31 cellular contexts compared by ENCODE assay signal in genomic region chr19:35978832-35979365, GRCh38. TPM values are rescaled to one million over a fixed set of nuclear protein-coding genes. Genes with fewer than 3 reads are reported as not detected.
"Had no signal": no experiment of that assay in that cellular context is flagged by ENCODE, and none has a peak within 500 bp of the region (broad histone marks: within the 10 kb centered on the region; RNA-seq: fewer than 3 reads in every experiment).

No MANE protein-coding gene starts in this region.

- H3K27ac ChIP-seq: cardiac muscle cell, SJCRH30, SK-N-MC had no signal

- H3K9me3 ChIP-seq: MG63, SJCRH30 had no signal

- H3K4me1 ChIP-seq: SJCRH30 had no signal

- FAIRE-seq: TTC549 had no signal

- ATAC-seq: activated CD8-positive, alpha-beta T cell treated with anti-CD3 and anti-CD28 coated beads for 36 hours; activated T-cell treated with anti-CD3 and anti-CD28 coated beads, Interleukin-2, amount 50 U/mL, for 72 hours; activated T-helper 17 cell treated with anti-CD3 and anti-CD28 coated beads, Interleukin-2, amount 50 U/mL, for 72 hours; Panc1 had no signal

- H3K4me3 ChIP-seq: cardiac muscle cell, MG63, SJCRH30, SK-N-MC had no signal

- H3K36me3 ChIP-seq: cardiac muscle cell, MG63, SJCRH30 had no signal

- DNase-seq: activated CD4-positive, alpha-beta T cell treated with anti-CD3 and anti-CD28 coated beads, Interleukin-2, amount 10 ng/mL, durations not matched to agents 24 days and 14 days; activated CD4-positive, alpha-beta T cell treated with anti-CD3 and anti-CD28 coated beads, Interleukin-2, amount 50 U/mL, for 4 hours; activated CD8-positive, alpha-beta T cell treated with anti-CD3 and anti-CD28 coated beads for 36 hours; activated effector memory CD4-positive, alpha-beta T cell treated with anti-CD3 and anti-CD28 coated beads, Interleukin-2, amount 50 U/mL, for 16 hours; activated naive CD4-positive, alpha-beta T cell; activated naive CD4-positive, alpha-beta T cell treated with anti-CD3 and anti-CD28 coated beads, Interleukin-2, amount 50 U/mL, for 16 hours; activated naive CD8-positive, alpha-beta T cell treated with anti-CD3 and anti-CD28 coated beads for 36 hours; activated T-cell treated with anti-CD3 and anti-CD28 coated beads, Interleukin-2, amount 50 U/mL, for 1 hour; activated T-cell treated with anti-CD3 and anti-CD28 coated beads, Interleukin-2, amount 50 U/mL, for 72 hours; amniotic stem cell; aorta; Kasumi-1; MG63; NCI-H1048; NCI-H1105 treated with DMSO at 0.1 percent for 48 hours; NCI-H1436; NCI-H1694; NCI-H1930; NCI-H2081 treated with DMSO at 0.1 percent for 48 hours; NCI-H2171; NCI-H510A; NCI-H526; NCI-H774; SHP77; SJCRH30 had no signal

- H3K27me3 ChIP-seq: cardiac muscle cell, SJCRH30 had no signal

RNA-seq across cellular contexts. Expression of gene SYNE4, which starts 29.7 kb away (rescaled TPM):
- total RNA-seq: RPMI7951 had no signal
